1 cellular context compared by ENCODE assay signal in genomic region chrX:71532753-71533425, GRCh38.
TF ChIP-seq lines count a peak whose summit lies in the region.

TSS of gene OGT (plus strand) at chrX:71533104. CDS start at chrX:71533300, 196 bp downstream.

TF ChIP-seq in HCT116, 20 proteins besides CTCF, POLR2A, EP300 and RAD21 (continued from another document):
- no peak for TF ChIP-seq EZH2phosphoT487 (IDR thresholded peaks at IDR 0.05; ENCODE audit: borderline replicate concordance)
- peak; percentile 93 for TF ChIP-seq MAX (IDR thresholded peaks at IDR 0.05)
- no peak for TF ChIP-seq ZFX (IDR thresholded peaks at IDR 0.05)
- peak; percentile 93 for TF ChIP-seq YY1 (IDR thresholded peaks at IDR 0.05; ENCODE audit: extremely low read depth, insufficient replicate concordance, low read depth, low read length)
- 0 out of 2 replicates have a peak, but pooled peaks have one; percentile 5 for TF ChIP-seq FOSL1 (IDR thresholded peaks at IDR 0.05; ENCODE audit: low read depth)
- TF ChIP-seq EZH2 (IDR thresholded peaks at IDR 0.05): no peak
- peak; percentile 81 for TF ChIP-seq CEBPB (IDR thresholded peaks at IDR 0.05; ENCODE audit: low read depth)
- no peak for TF ChIP-seq ZNF274 (IDR thresholded peaks at IDR 0.05; ENCODE audit: low read depth, low read length)
- peak; percentile 67 for TF ChIP-seq JUND (IDR thresholded peaks at IDR 0.05)
